ENCODE assay signal across 22 cellular contexts in the genomic region with DNA sequence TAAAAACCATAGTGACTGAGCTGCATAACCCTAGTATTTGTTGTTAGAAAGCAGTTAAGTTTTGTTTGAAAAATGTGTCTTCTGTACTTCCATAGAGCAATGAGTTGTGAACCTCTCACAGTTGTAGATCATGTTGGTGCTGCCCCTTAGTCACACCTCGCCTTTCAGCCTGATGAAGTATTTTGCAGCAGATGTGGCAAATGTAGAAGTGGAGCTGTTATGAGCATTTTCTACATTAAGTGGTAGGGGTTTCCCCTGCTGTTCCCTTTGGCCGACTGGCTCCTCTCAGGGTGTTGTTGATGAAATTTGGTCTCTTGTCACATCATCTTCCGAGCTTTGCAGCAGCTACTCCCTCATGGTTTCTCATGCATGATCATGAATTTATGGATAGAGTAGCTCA. TPM values are rescaled to one million over a fixed set of nuclear protein-coding genes. Genes with fewer than 3 reads are reported as not detected.
DNase-seq lines count a peak whose midpoint lies in the region; ATAC-seq, FAIRE-seq and TF ChIP-seq lines count a peak whose summit lies in the region.
"Had no signal": no experiment of that assay in that cellular context is flagged by ENCODE, and none has a peak within 500 bp of the region (broad histone marks: within the 10 kb centered on the region; RNA-seq: fewer than 3 reads in every experiment).

No MANE protein-coding gene starts in this region.

- H3K36me3 Mint-ChIP-seq in activated B cell treated with CpG ODN at 0.5 μM for 24 hours (ENCODE audit: low read depth) = no peaks in the 10 kb centered on the region
- no peaks in the 10 kb centered on the region for H3K36me3 Mint-ChIP-seq in stimulated activated memory B cell treated with anti-CD40 and anti-IgM and Interleukin-4, amounts not matched to agents 10 μg/mL and 1 μg/mL and 100 μg/mL, for 72 hours

- no peaks in the 10 kb centered on the region for H3K9me3 Mint-ChIP-seq in activated B cell treated with CpG ODN at 0.5 μM for 24 hours
- H3K9me3 Mint-ChIP-seq in stimulated activated memory B cell treated with anti-CD40 and anti-IgM and Interleukin-4, amounts not matched to agents 10 μg/mL and 1 μg/mL and 100 μg/mL, for 72 hours = peaks cover 3% of the 10 kb centered on the region
- H3K9me3 Mint-ChIP-seq: T-helper 1 cell treated with Interleukin-12 subunit alpha and Interleukin-12 subunit beta and Interleukin-4 antibody, amounts not matched to agents 30 μg/mL and 1 μg/mL, for 36 hours had no signal

- POLR2A ChIA-PET in activated B cell treated with CpG ODN at 0.5 μM for 24 hours (lab: Charles Lee) = interaction anchor here (0.8 to 1.1 kb wide), 2 partner anchors 10 to 33 kb away, joined by 4 to 5 read pairs; a partner anchor contains a TSS

- H3K4me1 Mint-ChIP-seq in activated B cell treated with CpG ODN at 0.5 μM for 24 hours = peaks cover 5% of the 10 kb centered on the region
- H3K4me1 Mint-ChIP-seq in stimulated activated memory B cell treated with anti-CD40 and anti-IgM and Interleukin-4, amounts not matched to agents 10 μg/mL and 1 μg/mL and 100 μg/mL, for 72 hours = peaks cover 6% of the 10 kb centered on the region
- H3K4me1 Mint-ChIP-seq: activated CD4-positive, alpha-beta T cell treated with anti-CD3 and anti-CD28 coated beads for 36 hours had no signal

- CTCF ChIA-PET in activated B cell treated with CpG ODN at 0.5 μM for 24 hours (lab: Charles Lee) = no interaction called here

- peak; percentile 52 for ATAC-seq in GM19351 (IDR thresholded peaks at IDR 0.05; ENCODE audit: unreplicated experiment)
- peak; percentile 40 for ATAC-seq in activated B cell treated with CpG ODN at 0.5 μM for 24 hours (ENCODE audit: low read depth)
- peak; percentile 51 for ATAC-seq in stimulated activated memory B cell treated with anti-CD40 and anti-IgM and Interleukin-4, amounts not matched to agents 10 μg/mL and 1 μg/mL and 100 μg/mL, for 72 hours
- ATAC-seq: activated CD4-positive, alpha-beta T cell treated with anti-CD3 and anti-CD28 coated beads for 36 hours had no signal

- H3K27me3 Mint-ChIP-seq in activated B cell treated with CpG ODN at 0.5 μM for 24 hours = peaks cover 3% of the 10 kb centered on the region
- no peaks in the 10 kb centered on the region for H3K27me3 Mint-ChIP-seq in stimulated activated memory B cell treated with anti-CD40 and anti-IgM and Interleukin-4, amounts not matched to agents 10 μg/mL and 1 μg/mL and 100 μg/mL, for 72 hours
- H3K27me3 Mint-ChIP-seq: activated CD4-positive, alpha-beta T cell treated with anti-CD3 and anti-CD28 coated beads for 36 hours had no signal

- FAIRE-seq in urothelium cell line (lab: Jason Lieb, UNC) = no peak

- intact Hi-C loops in activated B cell treated with CpG ODN at 0.5 μM for 24 hours (cut with micrococcal nuclease) = no loop called here

- H3K27ac Mint-ChIP-seq in activated B cell treated with CpG ODN at 0.5 μM for 24 hours = no peak overlapping the region
- H3K27ac Mint-ChIP-seq in stimulated activated memory B cell treated with anti-CD40 and anti-IgM and Interleukin-4, amounts not matched to agents 10 μg/mL and 1 μg/mL and 100 μg/mL, for 72 hours = no peak overlapping the region
- H3K27ac Mint-ChIP-seq: activated CD4-positive, alpha-beta T cell treated with anti-CD3 and anti-CD28 coated beads for 36 hours; T-helper 1 cell treated with Interleukin-12 subunit alpha and Interleukin-12 subunit beta and Interleukin-4 antibody, amounts not matched to agents 30 μg/mL and 1 μg/mL, for 36 hours had no signal

- no peak for TF ChIP-seq CTCF in activated B cell treated with CpG ODN at 0.5 μM for 24 hours (IDR thresholded peaks at IDR 0.05)

- H3K4me3 Mint-ChIP-seq in activated B cell treated with CpG ODN at 0.5 μM for 24 hours = no peak overlapping the region
- H3K4me3 Mint-ChIP-seq in stimulated activated memory B cell treated with anti-CD40 and anti-IgM and Interleukin-4, amounts not matched to agents 10 μg/mL and 1 μg/mL and 100 μg/mL, for 72 hours = no peak overlapping the region
- H3K4me3 Mint-ChIP-seq: activated CD4-positive, alpha-beta T cell treated with anti-CD3 and anti-CD28 coated beads for 36 hours; H9; T-helper 1 cell treated with Interleukin-12 subunit alpha and Interleukin-12 subunit beta and Interleukin-4 antibody, amounts not matched to agents 30 μg/mL and 1 μg/mL, for 36 hours had no signal

- DNase-seq in HuH-7 (ENCODE audit: low spot score) = peak; percentile 10
- DNase-seq in activated B cell treated with CpG ODN at 0.5 μM for 24 hours = no peak
- DNase-seq in urothelium cell line (ENCODE audit: low spot score) = no peak
- no peak for DNase-seq in effector CD8-positive, alpha-beta T cell (lab: John Stamatoyannopoulos, UW)
- no peak for DNase-seq in stimulated activated CD4-positive, alpha-beta T cell treated with anti-CD3 and anti-CD28 coated beads, Interleukin-2, amount 100 ng/mL, for 24 hours
- DNase-seq: activated CD4-positive, alpha-beta T cell treated with anti-CD3 and anti-CD28 coated beads for 36 hours; activated CD8-positive, alpha-beta memory T cell treated with anti-CD3 and anti-CD28 coated beads for 24 hours; activated T-cell treated with anti-CD3 and anti-CD28 coated beads, Interleukin-2, amount 50 U/mL, for 1 hour; brain microvascular endothelial cell; Caco-2; DMS79 treated with DMSO at 0.1 percent for 48 hours; effector CD4-positive, alpha-beta T cell; erythroblast; foreskin fibroblast; H9; heart right ventricle; mammary epithelial cell; MG63; NCI-H1417 treated with DMSO at 0.1 percent for 48 hours had no signal

RNA-seq across cellular contexts. Expression of a gene that starts 33.6 kb away (rescaled TPM):
- 15.5 and 19.2 TPM in 2 replicates for total RNA-seq in activated B cell treated with CpG ODN at 0.5 μM for 24 hours
